ENCODE assay signal across 16 cellular contexts in the genomic region with DNA sequence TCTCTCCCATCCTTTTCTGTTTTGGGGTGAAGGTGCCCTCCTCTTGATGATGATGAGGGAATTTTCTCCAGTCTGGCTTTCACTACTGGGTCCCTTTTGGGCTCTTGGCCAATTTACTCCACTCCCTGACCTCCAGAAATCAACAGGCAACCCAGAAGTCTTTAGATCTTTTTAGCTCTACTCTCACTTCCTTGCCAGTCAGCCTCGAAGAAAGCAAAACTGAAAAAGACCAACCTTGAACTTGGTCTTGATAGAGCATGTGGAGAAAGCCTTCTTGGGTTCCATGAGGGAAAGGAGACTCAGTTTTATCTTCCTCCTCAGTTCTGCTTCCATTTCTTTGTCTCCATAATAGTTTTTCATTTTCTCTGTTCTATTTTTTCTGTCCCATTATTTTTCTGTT.
"Had no signal": no experiment of that assay in that cellular context is flagged by ENCODE, and none has a peak within 500 bp of the region (broad histone marks: within the 10 kb centered on the region; RNA-seq: fewer than 3 reads in every experiment).

No MANE protein-coding gene starts in this region.

- H3K4me1 ChIP-seq: right atrium auricular region, tibial nerve, uterus had no signal

- H3K79me2 ChIP-seq: hepatocyte had no signal

- H3K4me2 ChIP-seq: hepatocyte had no signal

- H3K27me3 ChIP-seq: hepatocyte, right atrium auricular region, tibial nerve, uterus had no signal

- H3K27ac ChIP-seq: hepatocyte, right atrium auricular region, tibial nerve, uterus had no signal

- H3K4me3 ChIP-seq: hepatocyte, lung, right atrium auricular region, tibial nerve, uterus had no signal

- ATAC-seq: activated CD4-positive, alpha-beta T cell treated with anti-CD3 and anti-CD28 coated beads for 36 hours; activated CD8-positive, alpha-beta memory T cell treated with anti-CD3 and anti-CD28 coated beads, Interleukin-2, amount 10 ng/mL, durations not matched to agents 7 days and 5 days; esophagus mucosa had no signal

- H2AFZ ChIP-seq: hepatocyte had no signal

- H3K9me3 ChIP-seq: right atrium auricular region, tibial nerve, uterus had no signal

- DNase-seq: activated CD4-positive, alpha-beta memory T cell treated with anti-CD3 and anti-CD28 coated beads for 36 hours; activated CD4-positive, alpha-beta T cell treated with anti-CD3 and anti-CD28 coated beads for 36 hours; activated CD8-positive, alpha-beta memory T cell treated with anti-CD3 and anti-CD28 coated beads, Interleukin-2, amount 10 ng/mL, durations not matched to agents 7 days and 5 days; activated effector memory CD4-positive, alpha-beta T cell treated with Interleukin-2 at 50 U/mL for 16 hours; activated T-cell treated with anti-CD3 and anti-CD28 coated beads, Interleukin-2, amount 50 U/mL, for 24 hours; islet precursor cell; midbrain; stimulated activated CD4-positive, alpha-beta T cell treated with anti-CD3 and anti-CD28 coated beads, Interleukin-4, amount 100 ng/mL, for 24 hours; stimulated activated naive CD4-positive, alpha-beta T cell treated with Interleukin-2 at 50 U/mL for 16 hours; substantia nigra; uterus had no signal

- H3K36me3 ChIP-seq: right atrium auricular region, tibial nerve, uterus had no signal
